ENCODE assay signal across 13 cellular contexts in the genomic region with DNA sequence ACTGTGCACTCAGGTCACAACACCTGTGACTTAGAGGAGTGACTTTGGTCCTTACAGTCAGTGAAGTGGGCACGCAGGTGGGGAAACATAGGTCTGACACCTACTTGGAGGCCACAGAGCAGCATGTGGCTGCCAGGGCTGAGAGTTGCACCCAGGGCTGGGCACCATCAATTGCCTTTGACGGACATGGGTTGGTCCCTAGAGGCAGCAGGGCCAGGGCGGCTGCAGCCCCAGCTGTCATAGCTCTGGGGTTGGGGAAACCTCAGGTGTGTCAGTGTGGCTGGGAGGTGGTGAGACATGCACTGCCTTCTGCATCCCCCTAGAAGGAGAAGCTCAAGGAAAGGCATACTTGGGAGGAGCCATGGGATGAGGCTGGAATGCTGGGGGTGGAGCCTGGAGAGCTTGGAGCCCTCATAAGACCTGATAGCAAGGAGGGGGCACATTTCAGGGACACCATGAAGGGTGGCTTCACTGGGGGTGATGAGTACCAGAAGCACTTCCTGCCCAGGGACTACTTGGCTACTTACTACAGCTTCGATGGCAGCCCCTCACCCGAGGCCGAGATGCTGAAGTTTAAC. TPM values are rescaled to one million over a fixed set of nuclear protein-coding genes. Genes with fewer than 3 reads are reported as not detected.
DNase-seq lines count a peak whose midpoint lies in the region; ATAC-seq and TF ChIP-seq lines count a peak whose summit lies in the region.
"Had no signal": no experiment of that assay in that cellular context is flagged by ENCODE, and none has a peak within 500 bp of the region (broad histone marks: within the 10 kb centered on the region; RNA-seq: fewer than 3 reads in every experiment).

A gene (plus strand): TSS at position 440 of the 578 bp plus-strand sequence. CDS start 16 bp downstream, at position 456.

- no peak for ATAC-seq in body of pancreas
- peak; percentile 1 to 53 (median 44) for ATAC-seq in heart right ventricle
- ATAC-seq in omental fat pad (ENCODE audit: low FRiP score) = peak; percentile 41
- ATAC-seq in upper lobe of right lung = peak; percentile 36
- ATAC-seq in HG03571 (IDR thresholded peaks at IDR 0.05; ENCODE audit: unreplicated experiment) = no peak
- no peak for ATAC-seq in HG03460 (IDR thresholded peaks at IDR 0.05; ENCODE audit: unreplicated experiment)

- 60 to 86% methylated on average over 3 to 6 of the region's 6 CpGs for WGBS in body of pancreas, 2 donors
- WGBS in heart right ventricle, 2 donors = 57 to 66% methylated on average over 6 of the region's 6 CpGs

- no peaks in the 10 kb centered on the region for H3K27me3 ChIP-seq in body of pancreas
- no peaks in the 10 kb centered on the region for H3K27me3 ChIP-seq in heart right ventricle
- H3K27me3 ChIP-seq in upper lobe of right lung = no peaks in the 10 kb centered on the region
- H3K27me3 ChIP-seq: neural progenitor cell had no signal

- DNase-seq in body of pancreas (peak in 1 of 4 donors; percentile 25), heart right ventricle (peak in 1 of 2 donors; percentile 40), omental fat pad (ENCODE audit: low spot score) (no peak), upper lobe of right lung (no peak), SHP77 (lab: John Stamatoyannopoulos, UW) (no peak), HUDEP-2 (lab: John Stamatoyannopoulos, UW; ENCODE audit: unreplicated experiment in 76 of 76) (no peak)
- DNase-seq: activated naive CD4-positive, alpha-beta T cell treated with anti-CD3 and anti-CD28 coated beads for 36 hours; COR-L47 had no signal

- peaks cover 8% of the 10 kb centered on the region for H3K4me1 ChIP-seq in body of pancreas
- H3K4me1 ChIP-seq in heart right ventricle = peaks cover 16 to 76% (median 53%) of the 10 kb centered on the region in 9 donors
- peaks cover 19% of the 10 kb centered on the region for H3K4me1 ChIP-seq in upper lobe of right lung
- H3K4me1 ChIP-seq: neural progenitor cell had no signal

- TF ChIP-seq CTCF in body of pancreas (IDR thresholded peaks at IDR 0.05) (no peak), heart right ventricle (IDR thresholded peaks at IDR 0.05) (no peak), omental fat pad (IDR thresholded peaks at IDR 0.05) (no peak), upper lobe of right lung (IDR thresholded peaks at IDR 0.05) (no peak)

- intact Hi-C loops in body of pancreas (cut with DNase I) = no loop called here
- intact Hi-C loops in heart right ventricle (cut with DNase I) = loop anchor here in 2 of 10 donors (5.0 kb wide), 2 partner anchors 166 to 186 kb away; no protein-coding TSS in a partner anchor
- intact Hi-C loops in upper lobe of right lung (cut with DNase I) = no loop called here

- H3K27ac ChIP-seq in body of pancreas (peak within 1 kb of the TSS; percentile 15 to 62 (median 55)), heart right ventricle (peak within 1 kb of the TSS; percentile 62 to 93 (median 82)), upper lobe of right lung (peak within 1 kb of the TSS; percentile 84)
- H3K27ac ChIP-seq: neural progenitor cell had no signal

- H3K9me3 ChIP-seq in body of pancreas = no peaks in the 10 kb centered on the region
- peaks cover 0 to 10% (median 0%) of the 10 kb centered on the region in 11 donors for H3K9me3 ChIP-seq in heart right ventricle
- H3K9me3 ChIP-seq in upper lobe of right lung = no peaks in the 10 kb centered on the region

- H3K36me3 ChIP-seq in body of pancreas (replicated peaks in 1 of 2; ENCODE audit: insufficient read depth in 1 of 2, low read depth in 2 of 2) (no peaks in the 10 kb centered on the region), heart right ventricle (peaks cover 0 to 7% (median 0%) of the 10 kb centered on the region in 9 donors), upper lobe of right lung (peaks cover 14% of the 10 kb centered on the region)
- H3K36me3 ChIP-seq: neural progenitor cell had no signal

- H3K4me3 ChIP-seq in body of pancreas (no peak within 1 kb of the TSS), heart right ventricle (peak within 1 kb of the TSS; percentile 38 to 59 (median 50)), upper lobe of right lung (peak within 1 kb of the TSS; percentile 62)
- H3K4me3 ChIP-seq: neural progenitor cell had no signal

- peak in 1 of 3 donors; percentile 20 for TF ChIP-seq POLR2A in body of pancreas (IDR thresholded peaks at IDR 0.05)

RNA-seq across cellular contexts. Expression of the gene that starts here (rescaled TPM):
- total RNA-seq in body of pancreas (10 to 100 TPM; 30.4 to 48.1 TPM), heart right ventricle (10 to 100 TPM; 12.3 to 57.3 (median 26.9) TPM), omental fat pad (100 to 1,000 TPM; 156 to 545 (median 222) TPM), upper lobe of right lung (501 TPM)
- 10 to 100 TPM; 14.2 to 56.3 TPM for polyA plus RNA-seq in heart right ventricle
- total RNA-seq: NCI-H460, SK-MEL-5 had no signal

Comparison
In these comparisons a context has a peak if more than half of its experiments do, and no peak if none do; other contexts are left out.
1. ATAC-seq: peak in heart right ventricle (8 of 8), omental fat pad (single experiment) and upper lobe of right lung (single experiment); none in body of pancreas (single experiment), HG03571 (single experiment) and HG03460 (single experiment).
2. H3K4me3 ChIP-seq: peak in heart right ventricle (10 of 10) and upper lobe of right lung (single experiment); none in body of pancreas (0 of 2).
3. Peak in every context shown above with its lines, with median percentiles within 50 percentile points of each other: H3K27ac ChIP-seq.